Comparison of ENCODE assay signal across 8 cellular contexts in genomic region chr6:2760882-2761842, GRCh38. TPM values are rescaled to one million over a fixed set of nuclear protein-coding genes. Genes with fewer than 3 reads are reported as not detected.
DNase-seq lines count a peak whose midpoint lies in the region; ATAC-seq, FAIRE-seq and TF ChIP-seq lines count a peak whose summit lies in the region.

No MANE protein-coding gene starts in this region.

- H3K9ac ChIP-seq in keratinocyte (ENCODE audit: control insufficient read depth, extremely low read depth, insufficient read depth, low read length): no peak overlapping the region

- H3K36me3 Mint-ChIP-seq in activated T-helper 17 cell treated with anti-CD3 and anti-CD28 coated beads, Interleukin-2, amount 50 U/mL, for 72 hours (ENCODE audit: low read depth): peaks cover under 1% of the 10 kb centered on the region

- no peaks in the 10 kb centered on the region for H3K36me3 ChIP-seq in BE2C
- H3K36me3 ChIP-seq in HEK293 (ENCODE audit: control insufficient read depth in 2 of 2, insufficient read depth in 1 of 2, low read length in 2 of 2): no peaks in the 10 kb centered on the region
- no peaks in the 10 kb centered on the region for H3K36me3 ChIP-seq in keratinocyte (ENCODE audit: control insufficient read depth in 2 of 2, extremely low read depth in 1 of 2, insufficient read depth in 2 of 2, low read length in 2 of 2)

- CTCF ChIA-PET in HEK293 (lab: Yijun Ruan, JAX): interaction anchor here (0.6 to 3.8 kb wide), 10 partner anchors 8 to 358 kb away, joined by 3 to 60 read pairs (median 4); partner anchors contain the start of gene MYLK4

- H3K27ac ChIP-seq in HEK293 (ENCODE audit: extremely low read depth, low read depth, low read length) (no peak overlapping the region), keratinocyte (ENCODE audit: control insufficient read depth, insufficient read depth, low read length) (no peak overlapping the region)

- H4K20me1 ChIP-seq in keratinocyte (ENCODE audit: control insufficient read depth, extremely low read depth, insufficient read depth, low read length): no peaks in the 10 kb centered on the region

- TF ChIP-seq CTCF in BE2C (IDR thresholded peaks at IDR 0.05; ENCODE audit: low read depth, low read length): peak; percentile 49
- no peak for TF ChIP-seq CTCF in HEK293 (tag by site-specific recombination; IDR thresholded peaks at IDR 0.05)
- TF ChIP-seq CTCF in keratinocyte (optimal IDR thresholded peaks at IDR 0.05 in 1 of 3, IDR thresholded peaks at IDR 0.05 in 1 of 3, conservative IDR thresholded peaks at IDR 0.05 in 1 of 3; ENCODE audit: extremely low read depth in 1 of 3, insufficient read depth in 2 of 3, low read length in 3 of 3): peak in 2 of 3 experiments; percentile 25 to 42

- H3K9me1 ChIP-seq in keratinocyte (ENCODE audit: control insufficient read depth, extremely low read depth, insufficient read depth, low read length): no peaks in the 10 kb centered on the region

- H3K27ac Mint-ChIP-seq in activated T-helper 17 cell treated with anti-CD3 and anti-CD28 coated beads, Interleukin-2, amount 50 U/mL, for 72 hours: peak overlapping the region; percentile 76

- H3K27me3 ChIP-seq in BE2C (peaks cover 5% of the 10 kb centered on the region), keratinocyte (ENCODE audit: control insufficient read depth, extremely low read depth, insufficient read depth, low read length) (no peaks in the 10 kb centered on the region)

- no peak overlapping the region for H2AFZ ChIP-seq in keratinocyte (ENCODE audit: control insufficient read depth, low read length)

- H3K27me3 Mint-ChIP-seq in activated T-helper 17 cell treated with anti-CD3 and anti-CD28 coated beads, Interleukin-2, amount 50 U/mL, for 72 hours: no peaks in the 10 kb centered on the region

- H3K4me2 ChIP-seq in keratinocyte (ENCODE audit: control insufficient read depth, extremely low read depth, insufficient read depth, low read depth, low read length): no peak overlapping the region

- H3K4me1 Mint-ChIP-seq in activated T-helper 17 cell treated with anti-CD3 and anti-CD28 coated beads, Interleukin-2, amount 50 U/mL, for 72 hours: peaks cover 12% of the 10 kb centered on the region

- H3K9me3 ChIP-seq in BE2C (no peaks in the 10 kb centered on the region), HEK293 (ENCODE audit: control insufficient read depth, insufficient read depth, low read depth, low read length) (no peaks in the 10 kb centered on the region), keratinocyte (ENCODE audit: control insufficient read depth, low read depth, low read length) (no peaks in the 10 kb centered on the region)

- dilution Hi-C loops in keratinocyte (cut with MboI; ENCODE audit: extremely low pct_ligation_motif_present, low sequenced_read_pairs): no loop called here

- no peak for FAIRE-seq in keratinocyte (lab: Jason Lieb, UNC)

- ATAC-seq in activated T-helper 17 cell treated with anti-CD3 and anti-CD28 coated beads, Interleukin-2, amount 50 U/mL, for 72 hours (replicated peaks): peak; percentile 25
- no peak for ATAC-seq in GM18517 (IDR thresholded peaks at IDR 0.05; ENCODE audit: unreplicated experiment)
- no peak for ATAC-seq in GM19397 (IDR thresholded peaks at IDR 0.05; ENCODE audit: unreplicated experiment)

- H3K9me3 Mint-ChIP-seq in activated T-helper 17 cell treated with anti-CD3 and anti-CD28 coated beads, Interleukin-2, amount 50 U/mL, for 72 hours: no peaks in the 10 kb centered on the region

- H3K4me3 ChIP-seq in BE2C (ENCODE audit: low read depth, low read length) (no peak overlapping the region), HEK293 (ENCODE audit: low read depth, low read length) (no peak overlapping the region), keratinocyte (ENCODE audit: control insufficient read depth in 2 of 3, extremely low read depth in 1 of 3, insufficient read depth in 2 of 3, low read depth in 1 of 3, low read length in 3 of 3) (no peak overlapping the region)

- peak overlapping the region; percentile 79 for H3K4me3 Mint-ChIP-seq in activated T-helper 17 cell treated with anti-CD3 and anti-CD28 coated beads, Interleukin-2, amount 50 U/mL, for 72 hours

- H3K79me2 ChIP-seq in keratinocyte (ENCODE audit: control insufficient read depth, insufficient read depth, low read length): peaks cover 5% of the 10 kb centered on the region

- 0 out of 2 replicates have a peak, but pooled peaks cover 2% of the 10 kb centered on the region for H3K4me1 ChIP-seq in BE2C
- H3K4me1 ChIP-seq in HEK293 (ENCODE audit: control insufficient read depth, insufficient read depth, low read length): no peaks in the 10 kb centered on the region
- peaks cover 5% of the 10 kb centered on the region for H3K4me1 ChIP-seq in keratinocyte (ENCODE audit: control insufficient read depth, extremely low read depth, insufficient read depth, low read length)

- no peak for DNase-seq in BE2C
- no peak for DNase-seq in keratinocyte (ENCODE audit: low read depth, low spot score)
- no peak for DNase-seq in NCI-H2029 (lab: John Stamatoyannopoulos, UW)
- DNase-seq in NCI-H526 treated with DMSO at 0.1 percent for 48 hours (lab: John Stamatoyannopoulos, UW): no peak

- POLR2A ChIA-PET in HEK293 (lab: Yijun Ruan, JAX): no interaction called here

TF ChIP-seq in HEK293, 187 proteins besides CTCF, POLR2A, EP300 and RAD21 (continues in another document):
- TF ChIP-seq ZNF639 (tag by site-specific recombination; IDR thresholded peaks at IDR 0.05): no peak
- TF ChIP-seq ZNF624 (tag by site-specific recombination; IDR thresholded peaks at IDR 0.05): no peak

RNA-seq across cellular contexts. Expression of gene WRNIP1, which starts 4.0 kb away (rescaled TPM):
- polyA plus RNA-seq in BE2C (2012; ENCODE audit: insufficient read depth, insufficient read length, low read depth): 63.1 TPM
- total RNA-seq in activated T-helper 17 cell treated with anti-CD3 and anti-CD28 coated beads, Interleukin-2, amount 50 U/mL, for 72 hours: 10 to 100 TPM; 30.4 to 48.5 TPM
- 52.3 to 55.1 TPM (median 54.6 TPM) in 3 replicates for polyA plus RNA-seq in keratinocyte
- 47.0 TPM for polyA plus RNA-seq in keratinocyte (2011; ENCODE audit: low read depth)
- polyA plus RNA-seq in keratinocyte (2011; cell fraction: cytosol; rRNA removed): 40.7 and 50.1 TPM in 2 replicates
- polyA plus RNA-seq in keratinocyte (2011; cell fraction: nucleus; rRNA removed): 64.8 and 66.7 TPM in 2 replicates
- polyA plus RNA-seq in keratinocyte (2012; ENCODE audit: low replicate concordance): 38.4 and 45.5 TPM in 2 replicates
- polyA minus RNA-seq in keratinocyte: 38.9 to 48.4 TPM (median 45.6 TPM) in 3 replicates
- 28.0 TPM for polyA minus RNA-seq in keratinocyte (2011; cell fraction: cytosol; rRNA and poly(A)+ RNA removed)
- polyA minus RNA-seq in keratinocyte (2011; cell fraction: nucleus; rRNA and poly(A)+ RNA removed): 26.2 and 31.6 TPM in 2 replicates

RNA-seq across cellular contexts. Expression of gene MYLK4, which starts 10.4 kb away (rescaled TPM):
- polyA plus RNA-seq in BE2C (2012; ENCODE audit: insufficient read depth, insufficient read length, low read depth): not detected
- under 1 TPM; 0.21 to 0.28 TPM for total RNA-seq in activated T-helper 17 cell treated with anti-CD3 and anti-CD28 coated beads, Interleukin-2, amount 50 U/mL, for 72 hours
- polyA plus RNA-seq in keratinocyte: 0.22 to 0.31 TPM (median 0.31 TPM) in 3 replicates
- polyA plus RNA-seq in keratinocyte (2011; ENCODE audit: low read depth): 0.07 TPM
- 0.10 and 0.19 TPM in 2 replicates for polyA plus RNA-seq in keratinocyte (2011; cell fraction: cytosol; rRNA removed)
- polyA plus RNA-seq in keratinocyte (2011; cell fraction: nucleus; rRNA removed): 0.92 and 1.1 TPM in 2 replicates
- 0.08 and 0.11 TPM in 2 replicates for polyA plus RNA-seq in keratinocyte (2012; ENCODE audit: low replicate concordance)
- polyA minus RNA-seq in keratinocyte: 0.07 to 0.32 TPM in 2 of 3 replicates, not detected in the other
- polyA minus RNA-seq in keratinocyte (2011; cell fraction: cytosol; rRNA and poly(A)+ RNA removed): not detected
- polyA minus RNA-seq in keratinocyte (2011; cell fraction: nucleus; rRNA and poly(A)+ RNA removed): 0.11 and 0.54 TPM in 2 replicates
